In the genomic region with DNA sequence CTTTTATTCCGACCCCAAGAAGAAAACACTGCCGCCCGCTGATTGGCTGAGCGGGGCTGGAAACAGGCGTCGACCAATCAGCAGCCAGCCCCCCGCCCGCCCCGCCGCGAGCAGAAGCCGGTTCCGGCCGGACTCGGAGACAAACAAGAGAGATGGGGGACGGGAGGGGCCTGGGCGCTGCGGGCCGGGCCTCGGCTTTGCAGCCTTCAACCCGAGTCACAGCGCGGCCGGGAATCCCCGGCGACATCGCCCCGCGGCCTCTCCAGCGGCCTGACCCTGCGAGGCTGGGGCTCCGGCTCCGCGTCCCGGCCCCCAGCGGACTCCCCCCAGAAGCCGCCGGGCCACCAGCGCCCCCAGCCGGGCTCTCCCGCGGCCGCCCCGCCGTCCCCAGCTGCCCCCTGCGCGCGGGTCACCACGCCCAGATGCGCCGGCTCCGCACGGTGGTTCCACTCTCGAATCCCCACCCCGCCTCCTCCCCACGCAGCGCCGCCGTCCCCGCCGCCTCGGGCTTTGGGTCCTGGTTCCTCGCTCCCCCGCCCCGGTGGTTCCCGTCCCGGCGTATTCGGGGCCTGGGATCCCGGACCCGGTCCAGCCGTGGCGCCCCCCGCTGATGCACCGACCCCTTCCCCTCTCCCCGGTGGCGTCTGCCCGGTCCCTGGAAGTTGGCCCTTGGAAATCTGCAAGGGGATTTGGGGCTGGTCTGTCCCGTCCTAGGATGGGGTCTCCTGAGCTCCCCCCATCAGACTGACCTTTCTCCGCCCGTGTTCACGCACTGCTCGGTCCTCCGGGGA, we compare ENCODE assay signal across 8 cellular contexts. TPM values are rescaled to one million over a fixed set of nuclear protein-coding genes. Genes with fewer than 3 reads are reported as not detected.
DNase-seq lines count a peak whose midpoint lies in the region; ATAC-seq and TF ChIP-seq lines count a peak whose summit lies in the region.

No MANE protein-coding gene starts in this region.

- H3K9ac ChIP-seq in PC-3 (ENCODE audit: low read length) (peak overlapping the region; percentile 78), muscle layer of colon (ENCODE audit: low read length) (peak overlapping the region; percentile 68)

- DNase-seq in DMS 273 treated with DMSO at 0.1 percent for 48 hours (lab: John Stamatoyannopoulos, UW): peak; percentile 77
- DNase-seq in KBM-7: peak; percentile 98
- peak; percentile 81 for DNase-seq in PC-3
- DNase-seq in activated T-cell treated with anti-CD3 and anti-CD28 coated beads, Interleukin-2, amount 50 U/mL, for 4 hours: peak; percentile 80
- peak; percentile 91 for DNase-seq in stimulated activated CD8-positive, alpha-beta memory T cell treated with anti-CD3 and anti-CD28 coated beads, Interleukin-4, amount 100 ng/mL, for 48 hours

- CTCF ChIA-PET in PC-3 (lab: Charles Lee): interaction anchor here (3.1 kb wide), 1 partner anchor 55 kb away, joined by 34 read pairs; no protein-coding TSS in a partner anchor

- H3K9me3 ChIP-seq in PC-3 (ENCODE audit: low read length) (no peaks in the 10 kb centered on the region), esophagus (ENCODE audit: control insufficient read depth in 2 of 2, insufficient read depth in 1 of 2, low read depth in 1 of 2, low read length in 1 of 2) (no peaks in the 10 kb centered on the region), muscle layer of colon (ENCODE audit: low read length) (no peaks in the 10 kb centered on the region)

- H3K4me2 ChIP-seq in PC-3 (ENCODE audit: low read length): peak overlapping the region; percentile 99

- H3K27me3 ChIP-seq in PC-3 (ENCODE audit: low read length) (no peaks in the 10 kb centered on the region), esophagus (ENCODE audit: control insufficient read depth in 1 of 2, insufficient read depth in 2 of 2, low read length in 2 of 2) (no peaks in the 10 kb centered on the region), muscle layer of colon (ENCODE audit: control insufficient read depth in 1 of 2, insufficient read depth in 2 of 2, low read length in 2 of 2) (no peaks in the 10 kb centered on the region)

- peak overlapping the region; percentile 85 for H3K4me3 Mint-ChIP-seq in activated T-cell treated with anti-CD3 and anti-CD28 coated beads, Interleukin-2, amount 50 U/mL, for 4 hours

- no peaks in the 10 kb centered on the region for H3K9me3 Mint-ChIP-seq in activated T-cell treated with anti-CD3 and anti-CD28 coated beads, Interleukin-2, amount 50 U/mL, for 4 hours

- no peaks in the 10 kb centered on the region for H3K9me2 ChIP-seq in PC-3 (replicated peaks; ENCODE audit: low read length)

- H2AFZ ChIP-seq in PC-3 (ENCODE audit: low read length): peak overlapping the region; percentile 92

- no peaks in the 10 kb centered on the region for H3K79me2 ChIP-seq in PC-3 (ENCODE audit: low read length)

- H3K4me3 ChIP-seq in PC-3 (ENCODE audit: low read length) (peak overlapping the region; percentile 73), esophagus (ENCODE audit: low read depth in 1 of 2, low read length in 2 of 2) (peak overlapping the region; percentile 52 to 64), muscle layer of colon (ENCODE audit: low read depth in 1 of 2, low read length in 2 of 2) (peak overlapping the region; percentile 86 to 90)

- no TSS peak for BruUV-seq in PC-3 (replicated peaks; lab: Mats Ljungman, UMichigan)

- no peaks in the 10 kb centered on the region for H3F3A ChIP-seq in PC-3 (ENCODE audit: low read length, unreplicated experiment)

- peaks cover 4% of the 10 kb centered on the region for H3K27me3 Mint-ChIP-seq in activated T-cell treated with anti-CD3 and anti-CD28 coated beads, Interleukin-2, amount 50 U/mL, for 4 hours (ENCODE audit: low read depth)

- 1% methylated on average over 81 to 84 of the region's 84 CpGs for WGBS in esophagus, 2 donors

- H3K27ac ChIP-seq in PC-3 (ENCODE audit: low read length) (peak overlapping the region; percentile 51), esophagus (ENCODE audit: low read depth in 2 of 2, low read length in 1 of 2) (peak overlapping the region; percentile 65 to 66), muscle layer of colon (ENCODE audit: low read depth, low read length) (peak overlapping the region; percentile 88)

- no peaks in the 10 kb centered on the region for H3K4me1 ChIP-seq in PC-3 (ENCODE audit: insufficient read depth, low read length)
- peaks cover 0 to 12% of the 10 kb centered on the region in 2 donors for H3K4me1 ChIP-seq in esophagus (ENCODE audit: control insufficient read depth in 2 of 2, insufficient read depth in 2 of 2, low read length in 1 of 2)
- H3K4me1 ChIP-seq in muscle layer of colon (ENCODE audit: insufficient read depth, low read length): peaks cover 22% of the 10 kb centered on the region

- H3K36me3 Mint-ChIP-seq in activated T-cell treated with anti-CD3 and anti-CD28 coated beads, Interleukin-2, amount 50 U/mL, for 4 hours (ENCODE audit: insufficient read depth): no peaks in the 10 kb centered on the region

- H3K4me1 Mint-ChIP-seq in activated T-cell treated with anti-CD3 and anti-CD28 coated beads, Interleukin-2, amount 50 U/mL, for 4 hours (ENCODE audit: low read depth): peaks cover 19% of the 10 kb centered on the region

- H3K36me3 ChIP-seq in PC-3 (ENCODE audit: low read depth, low read length) (no peaks in the 10 kb centered on the region; the same call in 1 of the 2 replicates), esophagus (ENCODE audit: control insufficient read depth in 2 of 2, insufficient read depth in 2 of 2, low read length in 1 of 2) (no peaks in the 10 kb centered on the region), muscle layer of colon (ENCODE audit: insufficient read depth, low read length) (no peaks in the 10 kb centered on the region)

- peak; percentile 28; the same call in 1 of the 2 replicates for TF ChIP-seq CTCF in PC-3 (conservative IDR thresholded peaks at IDR 0.05; ENCODE audit: low read depth, low read length)

- ATAC-seq in GM21529 (IDR thresholded peaks at IDR 0.05; ENCODE audit: unreplicated experiment) (peak; percentile 53), PC-3 (peak; percentile 77)
- ATAC-seq in activated T-cell treated with anti-CD3 and anti-CD28 coated beads, Interleukin-2, amount 50 U/mL, for 4 hours: peak; percentile 81

- no peaks in the 10 kb centered on the region for H4K20me1 ChIP-seq in PC-3 (ENCODE audit: low read length)

- in situ Hi-C loops in KBM-7 (cut with MboI; ENCODE audit: low pct_unique_long_range_greater_than_20kb, low sequenced_read_pairs): loop anchor here (10.0 kb wide), 1 partner anchor 54 kb away; no protein-coding TSS in a partner anchor

- POLR2A ChIA-PET in PC-3 (lab: Charles Lee; ENCODE audit: unreplicated experiment): interaction anchor here (0.7 kb wide), 1 partner anchor 20 kb away, joined by 9 read pairs; the partner anchor contains the start of gene RILP

- intact Hi-C loops in PC-3 (cut with micrococcal nuclease): no loop called here

RNA-seq across cellular contexts. Expression of gene SLC43A2, which starts 0.4 kb away (rescaled TPM):
- 6.2 and 17.1 TPM in 2 replicates for total RNA-seq in PC-3 (2014; rRNA removed)
- 1 to 10 TPM; 4.1 to 9.4 (median 5.0) TPM for total RNA-seq in activated T-cell treated with anti-CD3 and anti-CD28 coated beads, Interleukin-2, amount 50 U/mL, for 4 hours
- 1 to 10 TPM; 2.1 to 2.2 TPM for polyA plus RNA-seq in esophagus

RNA-seq across cellular contexts. Expression of gene SCARF1, which starts 16.5 kb away (rescaled TPM):
- 0.73 and 0.81 TPM in 2 replicates for total RNA-seq in PC-3 (2014; rRNA removed)
- 1 to 10 TPM; 1.3 to 2.0 (median 1.6) TPM for total RNA-seq in activated T-cell treated with anti-CD3 and anti-CD28 coated beads, Interleukin-2, amount 50 U/mL, for 4 hours
- polyA plus RNA-seq in esophagus: 1 to 10 TPM; 2.8 TPM

RNA-seq across cellular contexts. Expression of gene RILP, which starts 20.6 kb away (rescaled TPM):
- 27.6 and 27.8 TPM in 2 replicates for total RNA-seq in PC-3 (2014; rRNA removed)
- total RNA-seq in activated T-cell treated with anti-CD3 and anti-CD28 coated beads, Interleukin-2, amount 50 U/mL, for 4 hours: 1 to 10 TPM; 2.0 to 2.7 (median 2.3) TPM
- 1 to 10 TPM; 4.6 to 6.0 TPM for polyA plus RNA-seq in esophagus

RNA-seq across cellular contexts. Expression of gene PRPF8, which starts 55.6 kb away (rescaled TPM):
- 103 and 126 TPM in 2 replicates for total RNA-seq in PC-3 (2014; rRNA removed)
- total RNA-seq in activated T-cell treated with anti-CD3 and anti-CD28 coated beads, Interleukin-2, amount 50 U/mL, for 4 hours: 100 to 1,000 TPM; 506 to 585 (median 522) TPM
- polyA plus RNA-seq in esophagus: 10 to 100 TPM; 74.5 to 82.1 TPM

Comparison
In these comparisons a context has a peak if more than half of its experiments do, and no peak if none do; other contexts are left out.
1. Peak in every context shown above with its lines: DNase-seq, ATAC-seq, H3K4me3 ChIP-seq and H3K27ac ChIP-seq.